In the genomic region with DNA sequence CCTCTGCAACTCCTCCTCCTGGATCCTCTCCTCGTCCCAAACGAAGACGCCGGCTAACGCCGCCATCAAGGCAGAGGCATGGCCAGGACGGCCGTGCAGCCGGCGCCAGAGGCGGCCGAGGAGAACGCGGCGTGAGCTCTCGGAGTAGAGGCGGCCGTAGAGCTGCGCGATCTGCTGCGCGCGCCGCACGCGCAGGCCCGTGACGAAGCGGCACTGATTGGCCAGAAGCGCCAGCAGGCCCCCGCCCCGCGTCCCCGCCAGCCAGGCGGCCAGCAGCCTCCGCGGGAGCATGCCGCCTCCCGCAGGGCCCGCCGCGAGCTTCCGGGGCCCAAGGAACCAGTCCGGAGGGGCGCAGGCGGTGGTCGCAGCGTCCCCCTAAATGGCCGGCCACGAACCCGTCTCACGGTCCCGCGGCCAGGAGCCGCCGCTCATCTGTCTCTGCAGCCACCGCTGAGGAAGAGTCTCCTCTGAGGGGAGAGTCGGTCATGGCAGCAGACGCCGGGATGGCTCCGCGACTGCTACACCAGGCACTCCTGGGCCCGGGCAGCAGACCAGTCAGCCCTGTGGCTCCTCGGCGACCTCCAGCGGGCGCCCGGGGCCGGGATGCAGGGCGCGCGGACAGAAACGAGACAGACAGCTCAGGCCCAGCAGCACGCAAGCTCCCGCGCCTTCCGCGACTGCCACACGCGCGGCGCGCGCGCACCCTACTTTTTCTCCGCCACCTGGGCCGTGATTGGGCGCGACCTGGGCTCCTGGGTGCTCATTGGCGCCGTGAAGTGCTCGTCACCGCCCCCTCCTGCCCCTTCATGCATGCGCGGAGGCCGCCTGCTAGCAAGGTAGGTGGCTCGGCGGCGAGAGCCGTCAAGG, we compare ENCODE assay signal across 1 cellular context.
A peak's percentile ranks its signal among the peaks of the same experiment; 100 is the strongest.
TF ChIP-seq lines count a peak whose summit lies in the region.

A gene with protein sequence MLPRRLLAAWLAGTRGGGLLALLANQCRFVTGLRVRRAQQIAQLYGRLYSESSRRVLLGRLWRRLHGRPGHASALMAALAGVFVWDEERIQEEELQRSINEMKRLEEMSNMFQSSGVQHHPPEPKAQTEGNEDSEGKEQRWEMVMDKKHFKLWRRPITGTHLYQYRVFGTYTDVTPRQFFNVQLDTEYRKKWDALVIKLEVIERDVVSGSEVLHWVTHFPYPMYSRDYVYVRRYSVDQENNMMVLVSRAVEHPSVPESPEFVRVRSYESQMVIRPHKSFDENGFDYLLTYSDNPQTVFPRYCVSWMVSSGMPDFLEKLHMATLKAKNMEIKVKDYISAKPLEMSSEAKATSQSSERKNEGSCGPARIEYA (minus strand): TSS at position 684 of the 867 bp plus-strand sequence. CDS start 393 bp downstream, at position 291.

TF ChIP-seq in HEK293, 187 proteins besides CTCF, POLR2A, EP300 and RAD21 (continued from another document and continues in another):
- TF ChIP-seq, protein P1, sequence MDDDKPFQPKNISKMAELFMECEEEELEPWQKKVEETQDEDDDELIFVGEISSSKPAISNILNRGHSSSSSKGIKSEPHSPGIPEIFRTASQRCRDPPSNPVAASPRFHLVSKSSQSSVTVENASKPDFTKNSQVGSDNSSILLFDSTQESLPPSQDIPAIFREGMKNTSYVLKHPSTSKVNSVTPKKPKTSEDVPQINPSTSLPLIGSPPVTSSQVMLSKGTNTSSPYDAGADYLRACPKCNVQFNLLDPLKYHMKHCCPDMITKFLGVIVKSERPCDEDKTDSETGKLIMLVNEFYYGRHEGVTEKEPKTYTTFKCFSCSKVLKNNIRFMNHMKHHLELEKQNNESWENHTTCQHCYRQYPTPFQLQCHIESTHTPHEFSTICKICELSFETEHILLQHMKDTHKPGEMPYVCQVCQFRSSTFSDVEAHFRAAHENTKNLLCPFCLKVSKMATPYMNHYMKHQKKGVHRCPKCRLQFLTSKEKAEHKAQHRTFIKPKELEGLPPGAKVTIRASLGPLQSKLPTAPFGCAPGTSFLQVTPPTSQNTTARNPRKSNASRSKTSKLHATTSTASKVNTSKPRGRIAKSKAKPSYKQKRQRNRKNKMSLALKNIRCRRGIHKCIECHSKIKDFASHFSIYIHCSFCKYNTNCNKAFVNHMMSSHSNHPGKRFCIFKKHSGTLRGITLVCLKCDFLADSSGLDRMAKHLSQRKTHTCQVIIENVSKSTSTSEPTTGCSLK (tag by site-specific recombination; IDR thresholded peaks at IDR 0.05) = no peak
- peak; percentile 38; the same call in 1 of the 2 replicates for TF ChIP-seq EGR2 (tag by site-specific recombination; IDR thresholded peaks at IDR 0.05; ENCODE audit: low read depth)
- no peak for TF ChIP-seq REPIN1 (tag by site-specific recombination; IDR thresholded peaks at IDR 0.05; ENCODE audit: low read depth)
- TF ChIP-seq TCF7L2 (IDR thresholded peaks at IDR 0.05; ENCODE audit: borderline replicate concordance, low read depth, low read length) = no peak
- TF ChIP-seq, protein P2, sequence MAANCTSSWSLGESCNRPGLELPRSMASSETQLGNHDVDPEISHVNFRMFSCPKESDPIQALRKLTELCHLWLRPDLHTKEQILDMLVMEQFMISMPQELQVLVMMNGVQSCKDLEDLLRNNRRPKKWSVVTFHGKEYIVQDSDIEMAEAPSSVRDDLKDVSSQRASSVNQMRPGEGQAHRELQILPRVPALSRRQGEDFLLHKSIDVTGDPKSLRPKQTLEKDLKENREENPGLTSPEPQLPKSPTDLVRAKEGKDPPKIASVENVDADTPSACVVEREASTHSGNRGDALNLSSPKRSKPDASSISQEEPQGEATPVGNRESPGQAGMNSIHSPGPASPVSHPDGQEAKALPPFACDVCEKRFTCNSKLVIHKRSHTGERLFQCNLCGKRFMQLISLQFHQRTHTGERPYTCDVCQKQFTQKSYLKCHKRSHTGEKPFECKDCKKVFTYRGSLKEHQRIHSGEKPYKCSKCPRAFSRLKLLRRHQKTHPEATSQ (tag by site-specific recombination; IDR thresholded peaks at IDR 0.05) = no peak
- TF ChIP-seq, protein P3, sequence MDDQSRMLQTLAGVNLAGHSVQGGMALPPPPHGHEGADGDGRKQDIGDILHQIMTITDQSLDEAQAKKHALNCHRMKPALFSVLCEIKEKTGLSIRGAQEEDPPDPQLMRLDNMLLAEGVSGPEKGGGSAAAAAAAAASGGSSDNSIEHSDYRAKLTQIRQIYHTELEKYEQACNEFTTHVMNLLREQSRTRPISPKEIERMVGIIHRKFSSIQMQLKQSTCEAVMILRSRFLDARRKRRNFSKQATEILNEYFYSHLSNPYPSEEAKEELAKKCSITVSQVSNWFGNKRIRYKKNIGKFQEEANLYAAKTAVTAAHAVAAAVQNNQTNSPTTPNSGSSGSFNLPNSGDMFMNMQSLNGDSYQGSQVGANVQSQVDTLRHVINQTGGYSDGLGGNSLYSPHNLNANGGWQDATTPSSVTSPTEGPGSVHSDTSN (CRISPR knock-in tag; IDR thresholded peaks at IDR 0.05) = peak; percentile 95
- no peak; the same call in 1 of the 2 replicates for TF ChIP-seq BCL11B (tag by site-specific recombination; IDR thresholded peaks at IDR 0.05; ENCODE audit: low read depth)
- no peak for TF ChIP-seq ZNF239 (tag by site-specific recombination; IDR thresholded peaks at IDR 0.05)
- TF ChIP-seq, protein P4, sequence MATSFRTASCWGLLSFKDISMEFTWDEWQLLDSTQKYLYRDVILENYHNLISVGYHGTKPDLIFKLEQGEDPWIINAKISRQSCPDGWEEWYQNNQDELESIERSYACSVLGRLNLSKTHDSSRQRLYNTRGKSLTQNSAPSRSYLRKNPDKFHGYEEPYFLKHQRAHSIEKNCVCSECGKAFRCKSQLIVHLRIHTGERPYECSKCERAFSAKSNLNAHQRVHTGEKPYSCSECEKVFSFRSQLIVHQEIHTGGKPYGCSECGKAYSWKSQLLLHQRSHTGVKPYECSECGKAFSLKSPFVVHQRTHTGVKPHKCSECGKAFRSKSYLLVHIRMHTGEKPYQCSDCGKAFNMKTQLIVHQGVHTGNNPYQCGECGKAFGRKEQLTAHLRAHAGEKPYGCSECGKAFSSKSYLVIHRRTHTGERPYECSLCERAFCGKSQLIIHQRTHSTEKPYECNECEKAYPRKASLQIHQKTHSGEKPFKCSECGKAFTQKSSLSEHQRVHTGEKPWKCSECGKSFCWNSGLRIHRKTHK (tag by site-specific recombination; IDR thresholded peaks at IDR 0.05) = no peak
- TF ChIP-seq, protein P5, sequence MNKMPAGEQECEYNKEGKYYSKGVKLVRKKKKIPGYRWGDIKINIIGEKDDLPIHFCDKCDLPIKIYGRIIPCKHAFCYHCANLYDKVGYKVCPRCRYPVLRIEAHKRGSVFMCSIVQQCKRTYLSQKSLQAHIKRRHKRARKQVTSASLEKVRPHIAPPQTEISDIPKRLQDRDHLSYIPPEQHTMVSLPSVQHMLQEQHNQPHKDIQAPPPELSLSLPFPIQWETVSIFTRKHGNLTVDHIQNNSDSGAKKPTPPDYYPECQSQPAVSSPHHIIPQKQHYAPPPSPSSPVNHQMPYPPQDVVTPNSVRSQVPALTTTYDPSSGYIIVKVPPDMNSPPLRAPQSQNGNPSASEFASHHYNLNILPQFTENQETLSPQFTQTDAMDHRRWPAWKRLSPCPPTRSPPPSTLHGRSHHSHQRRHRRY (tag by site-specific recombination; IDR thresholded peaks at IDR 0.05) = no peak
- no peak for TF ChIP-seq ZNF837 (tag by site-specific recombination; IDR thresholded peaks at IDR 0.05)
- no peak for TF ChIP-seq ZNF521 (tag by site-specific recombination; IDR thresholded peaks at IDR 0.05)
- no peak for TF ChIP-seq ZFP3 (tag by site-specific recombination; IDR thresholded peaks at IDR 0.05; ENCODE audit: low read depth)
- TF ChIP-seq, protein P6, sequence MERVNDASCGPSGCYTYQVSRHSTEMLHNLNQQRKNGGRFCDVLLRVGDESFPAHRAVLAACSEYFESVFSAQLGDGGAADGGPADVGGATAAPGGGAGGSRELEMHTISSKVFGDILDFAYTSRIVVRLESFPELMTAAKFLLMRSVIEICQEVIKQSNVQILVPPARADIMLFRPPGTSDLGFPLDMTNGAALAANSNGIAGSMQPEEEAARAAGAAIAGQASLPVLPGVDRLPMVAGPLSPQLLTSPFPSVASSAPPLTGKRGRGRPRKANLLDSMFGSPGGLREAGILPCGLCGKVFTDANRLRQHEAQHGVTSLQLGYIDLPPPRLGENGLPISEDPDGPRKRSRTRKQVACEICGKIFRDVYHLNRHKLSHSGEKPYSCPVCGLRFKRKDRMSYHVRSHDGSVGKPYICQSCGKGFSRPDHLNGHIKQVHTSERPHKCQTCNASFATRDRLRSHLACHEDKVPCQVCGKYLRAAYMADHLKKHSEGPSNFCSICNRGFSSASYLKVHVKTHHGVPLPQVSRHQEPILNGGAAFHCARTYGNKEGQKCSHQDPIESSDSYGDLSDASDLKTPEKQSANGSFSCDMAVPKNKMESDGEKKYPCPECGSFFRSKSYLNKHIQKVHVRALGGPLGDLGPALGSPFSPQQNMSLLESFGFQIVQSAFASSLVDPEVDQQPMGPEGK (tag by site-specific recombination; IDR thresholded peaks at IDR 0.05) = no peak
- TF ChIP-seq ZNF2 (tag by site-specific recombination; IDR thresholded peaks at IDR 0.05) = peak; percentile 64
- TF ChIP-seq, protein P7, sequence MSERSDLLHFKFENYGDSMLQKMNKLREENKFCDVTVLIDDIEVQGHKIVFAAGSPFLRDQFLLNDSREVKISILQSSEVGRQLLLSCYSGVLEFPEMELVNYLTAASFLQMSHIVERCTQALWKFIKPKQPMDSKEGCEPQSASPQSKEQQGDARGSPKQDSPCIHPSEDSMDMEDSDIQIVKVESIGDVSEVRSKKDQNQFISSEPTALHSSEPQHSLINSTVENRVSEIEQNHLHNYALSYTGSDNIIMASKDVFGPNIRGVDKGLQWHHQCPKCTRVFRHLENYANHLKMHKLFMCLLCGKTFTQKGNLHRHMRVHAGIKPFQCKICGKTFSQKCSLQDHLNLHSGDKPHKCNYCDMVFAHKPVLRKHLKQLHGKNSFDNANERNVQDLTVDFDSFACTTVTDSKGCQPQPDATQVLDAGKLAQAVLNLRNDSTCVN (tag by site-specific recombination; optimal IDR thresholded peaks at IDR 0.05) = peak; percentile 99
- no peak for TF ChIP-seq PRDM1 (tag by site-specific recombination; IDR thresholded peaks at IDR 0.05)
- TF ChIP-seq, protein P8, sequence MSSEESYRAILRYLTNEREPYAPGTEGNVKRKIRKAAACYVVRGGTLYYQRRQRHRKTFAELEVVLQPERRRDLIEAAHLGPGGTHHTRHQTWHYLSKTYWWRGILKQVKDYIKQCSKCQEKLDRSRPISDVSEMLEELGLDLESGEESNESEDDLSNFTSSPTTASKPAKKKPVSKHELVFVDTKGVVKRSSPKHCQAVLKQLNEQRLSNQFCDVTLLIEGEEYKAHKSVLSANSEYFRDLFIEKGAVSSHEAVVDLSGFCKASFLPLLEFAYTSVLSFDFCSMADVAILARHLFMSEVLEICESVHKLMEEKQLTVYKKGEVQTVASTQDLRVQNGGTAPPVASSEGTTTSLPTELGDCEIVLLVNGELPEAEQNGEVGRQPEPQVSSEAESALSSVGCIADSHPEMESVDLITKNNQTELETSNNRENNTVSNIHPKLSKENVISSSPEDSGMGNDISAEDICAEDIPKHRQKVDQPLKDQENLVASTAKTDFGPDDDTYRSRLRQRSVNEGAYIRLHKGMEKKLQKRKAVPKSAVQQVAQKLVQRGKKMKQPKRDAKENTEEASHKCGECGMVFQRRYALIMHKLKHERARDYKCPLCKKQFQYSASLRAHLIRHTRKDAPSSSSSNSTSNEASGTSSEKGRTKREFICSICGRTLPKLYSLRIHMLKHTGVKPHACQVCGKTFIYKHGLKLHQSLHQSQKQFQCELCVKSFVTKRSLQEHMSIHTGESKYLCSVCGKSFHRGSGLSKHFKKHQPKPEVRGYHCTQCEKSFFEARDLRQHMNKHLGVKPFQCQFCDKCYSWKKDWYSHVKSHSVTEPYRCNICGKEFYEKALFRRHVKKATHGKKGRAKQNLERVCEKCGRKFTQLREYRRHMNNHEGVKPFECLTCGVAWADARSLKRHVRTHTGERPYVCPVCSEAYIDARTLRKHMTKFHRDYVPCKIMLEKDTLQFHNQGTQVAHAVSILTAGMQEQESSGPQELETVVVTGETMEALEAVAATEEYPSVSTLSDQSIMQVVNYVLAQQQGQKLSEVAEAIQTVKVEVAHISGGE (tag by site-specific recombination; conservative IDR thresholded peaks at IDR 0.05; ENCODE audit: low read depth) = peak; percentile 43; the same call in 1 of the 2 replicates
- peak; percentile 42; the same call in 1 of the 2 replicates for TF ChIP-seq ZNF596 (tag by site-specific recombination; IDR thresholded peaks at IDR 0.05)
- no peak for TF ChIP-seq ZNF223 (tag by site-specific recombination; IDR thresholded peaks at IDR 0.05)
- no peak for TF ChIP-seq ZNF416 (tag by site-specific recombination; IDR thresholded peaks at IDR 0.05)
- peak; percentile 78; the same call in 1 of the 2 replicates for TF ChIP-seq ZSCAN30 (tag by site-specific recombination; IDR thresholded peaks at IDR 0.05)
- TF ChIP-seq ZNF629 (tag by site-specific recombination; IDR thresholded peaks at IDR 0.05) = peak; percentile 38; the same call in 1 of the 2 replicates
- TF ChIP-seq, protein P9, sequence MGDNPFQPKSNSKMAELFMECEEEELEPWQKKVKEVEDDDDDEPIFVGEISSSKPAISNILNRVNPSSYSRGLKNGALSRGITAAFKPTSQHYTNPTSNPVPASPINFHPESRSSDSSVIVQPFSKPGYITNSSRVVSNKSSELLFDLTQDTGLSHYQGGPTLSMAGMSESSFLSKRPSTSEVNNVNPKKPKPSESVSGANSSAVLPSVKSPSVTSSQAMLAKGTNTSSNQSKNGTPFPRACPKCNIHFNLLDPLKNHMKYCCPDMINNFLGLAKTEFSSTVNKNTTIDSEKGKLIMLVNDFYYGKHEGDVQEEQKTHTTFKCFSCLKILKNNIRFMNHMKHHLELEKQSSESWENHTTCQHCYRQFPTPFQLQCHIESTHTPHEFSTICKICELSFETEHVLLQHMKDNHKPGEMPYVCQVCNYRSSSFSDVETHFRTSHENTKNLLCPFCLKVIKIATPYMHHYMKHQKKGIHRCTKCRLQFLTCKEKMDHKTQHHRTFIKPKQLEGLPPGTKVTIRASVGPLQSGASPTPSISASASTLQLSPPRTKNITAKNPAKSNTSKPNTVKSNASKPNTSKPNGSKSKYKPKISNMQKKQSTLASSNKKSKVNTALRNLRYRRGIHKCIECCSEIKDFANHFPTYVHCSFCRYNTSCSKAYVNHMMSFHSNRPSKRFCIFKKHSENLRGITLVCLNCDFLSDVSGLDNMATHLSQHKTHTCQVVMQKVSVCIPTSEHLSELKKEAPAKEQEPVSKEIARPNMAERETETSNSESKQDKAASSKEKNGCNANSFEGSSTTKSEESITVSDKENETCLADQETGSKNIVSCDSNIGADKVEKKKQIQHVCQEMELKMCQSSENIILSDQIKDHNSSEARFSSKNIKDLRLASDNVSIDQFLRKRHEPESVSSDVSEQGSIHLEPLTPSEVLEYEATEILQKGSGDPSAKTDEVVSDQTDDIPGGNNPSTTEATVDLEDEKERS (tag by site-specific recombination; IDR thresholded peaks at IDR 0.05) = no peak
- no peak for TF ChIP-seq HOXC10 (CRISPR knock-in tag; IDR thresholded peaks at IDR 0.05)
- TF ChIP-seq, protein P10, sequence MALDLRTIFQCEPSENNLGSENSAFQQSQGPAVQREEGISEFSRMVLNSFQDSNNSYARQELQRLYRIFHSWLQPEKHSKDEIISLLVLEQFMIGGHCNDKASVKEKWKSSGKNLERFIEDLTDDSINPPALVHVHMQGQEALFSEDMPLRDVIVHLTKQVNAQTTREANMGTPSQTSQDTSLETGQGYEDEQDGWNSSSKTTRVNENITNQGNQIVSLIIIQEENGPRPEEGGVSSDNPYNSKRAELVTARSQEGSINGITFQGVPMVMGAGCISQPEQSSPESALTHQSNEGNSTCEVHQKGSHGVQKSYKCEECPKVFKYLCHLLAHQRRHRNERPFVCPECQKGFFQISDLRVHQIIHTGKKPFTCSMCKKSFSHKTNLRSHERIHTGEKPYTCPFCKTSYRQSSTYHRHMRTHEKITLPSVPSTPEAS (tag by site-specific recombination; IDR thresholded peaks at IDR 0.05) = peak; percentile 16; the same call in 1 of the 2 replicates
